Comparison of ENCODE assay signal across 1 cellular context in the genomic region with DNA sequence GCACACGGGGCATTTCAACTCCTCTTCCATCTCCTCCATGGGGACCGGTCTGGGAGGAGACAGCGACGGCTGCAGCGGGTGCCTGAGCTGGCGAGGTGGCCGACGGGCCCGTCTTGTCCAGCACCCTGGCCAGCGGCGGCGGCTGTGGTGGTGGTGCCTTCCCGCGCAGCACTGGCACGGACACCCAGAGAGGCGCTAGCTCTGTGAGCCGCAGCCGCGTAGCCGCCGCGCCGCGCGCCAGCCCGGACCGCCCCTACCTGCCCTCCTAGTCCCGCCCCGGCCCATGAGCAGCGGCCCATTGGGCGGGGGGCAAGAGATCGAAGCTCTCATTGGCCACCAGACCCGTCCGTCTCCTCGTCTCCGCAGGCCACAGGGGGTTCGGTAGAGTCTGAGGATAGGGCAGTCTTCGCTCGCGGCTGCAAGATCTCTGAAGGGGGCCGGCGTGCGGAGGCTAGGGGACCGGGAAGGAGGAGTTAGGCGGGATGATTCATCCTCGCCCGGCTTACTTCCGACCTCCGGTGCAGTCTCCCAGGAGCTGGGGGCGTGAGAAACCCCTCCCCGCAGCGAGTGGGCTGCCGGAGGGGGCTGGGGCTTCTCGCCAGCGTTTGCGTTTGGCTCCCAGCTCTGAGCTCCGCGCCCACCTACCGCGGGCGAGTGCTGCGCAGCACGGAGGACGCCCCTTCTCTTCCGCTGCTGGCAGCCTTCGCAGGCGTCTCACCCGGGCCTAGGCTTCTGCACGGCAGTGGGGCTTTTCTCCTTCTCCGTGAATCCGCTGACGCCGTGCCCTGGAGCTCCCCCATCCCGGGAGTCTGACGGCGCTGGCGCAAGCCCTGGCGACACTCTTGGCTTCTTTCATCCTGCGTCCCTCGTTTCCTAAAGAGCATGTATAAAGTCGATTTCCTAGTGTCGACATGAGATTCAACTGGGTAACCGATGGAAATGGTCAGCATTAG.
TF ChIP-seq lines count a peak whose summit lies in the region.

Gene TRIM9, minus strand, starts transcription at position 205 of the 953 bp plus-strand sequence. Its CDS starts 166 bp downstream, at position 39.

TF ChIP-seq in HepG2, 621 proteins besides CTCF, POLR2A, EP300 and RAD21 (continued from another document and continues in another):
- TF ChIP-seq GMEB1 (CRISPR knock-in tag; IDR thresholded peaks at IDR 0.05; ENCODE audit: borderline replicate concordance) (peak; percentile 44; the same call in 1 of the 2 replicates), E2F5 (CRISPR knock-in tag; conservative IDR thresholded peaks at IDR 0.05) (peak; percentile 65; the same call in 1 of the 2 replicates), ESRRA (CRISPR knock-in tag; IDR thresholded peaks at IDR 0.05; ENCODE audit: low read depth) (0 out of 2 replicates have a peak, but pooled peaks have one; percentile 29), ZNF30 (CRISPR knock-in tag; IDR thresholded peaks at IDR 0.05) (no peak), ARNT2 (CRISPR knock-in tag; IDR thresholded peaks at IDR 0.05; ENCODE audit: low read depth) (peak; percentile 37), SP2 (CRISPR knock-in tag; IDR thresholded peaks at IDR 0.05) (peak; percentile 95), ZNF263 (CRISPR knock-in tag; IDR thresholded peaks at IDR 0.05) (peak; percentile 1), ZNF598 (CRISPR knock-in tag; IDR thresholded peaks at IDR 0.05; ENCODE audit: borderline replicate concordance) (0 out of 2 replicates have a peak, but pooled peaks have one; percentile 18), ZNF563 (CRISPR knock-in tag; IDR thresholded peaks at IDR 0.05) (0 out of 2 replicates have a peak, but pooled peaks have one; percentile 24), ZNF724P (CRISPR knock-in tag; IDR thresholded peaks at IDR 0.05; ENCODE audit: borderline replicate concordance) (peak; percentile 78; the same call in 1 of the 2 replicates), ZNF546 (CRISPR knock-in tag; conservative IDR thresholded peaks at IDR 0.05) (peak; percentile 95), ZNF574 (CRISPR knock-in tag; IDR thresholded peaks at IDR 0.05) (peak; percentile 49), ZNF678 (CRISPR knock-in tag; IDR thresholded peaks at IDR 0.05) (peak; percentile 46; the same call in 1 of the 2 replicates), SCMH1 (CRISPR knock-in tag; IDR thresholded peaks at IDR 0.05; ENCODE audit: borderline replicate concordance) (no peak), ZMAT3 (CRISPR knock-in tag; conservative IDR thresholded peaks at IDR 0.05) (peak; percentile 28; the same call in 1 of the 2 replicates), FLYWCH1 (CRISPR knock-in tag; IDR thresholded peaks at IDR 0.05) (peak; percentile 58; the same call in 1 of the 2 replicates), MTF2 (CRISPR knock-in tag; IDR thresholded peaks at IDR 0.05; ENCODE audit: borderline replicate concordance) (0 out of 2 replicates have a peak, but pooled peaks have one; percentile 46), ZNF260 (CRISPR knock-in tag; IDR thresholded peaks at IDR 0.05; ENCODE audit: borderline replicate concordance, low read depth) (no peak), MXD4 (CRISPR knock-in tag; IDR thresholded peaks at IDR 0.05) (no peak), FOSL2 (CRISPR knock-in tag; IDR thresholded peaks at IDR 0.05) (peak; percentile 55), MXD1 (CRISPR knock-in tag; IDR thresholded peaks at IDR 0.05) (0 out of 2 replicates have a peak, but pooled peaks have one; percentile 54), RARA (CRISPR knock-in tag; IDR thresholded peaks at IDR 0.05) (0 out of 2 replicates have a peak, but pooled peaks have one; percentile 15)
- TF ChIP-seq, protein P1, sequence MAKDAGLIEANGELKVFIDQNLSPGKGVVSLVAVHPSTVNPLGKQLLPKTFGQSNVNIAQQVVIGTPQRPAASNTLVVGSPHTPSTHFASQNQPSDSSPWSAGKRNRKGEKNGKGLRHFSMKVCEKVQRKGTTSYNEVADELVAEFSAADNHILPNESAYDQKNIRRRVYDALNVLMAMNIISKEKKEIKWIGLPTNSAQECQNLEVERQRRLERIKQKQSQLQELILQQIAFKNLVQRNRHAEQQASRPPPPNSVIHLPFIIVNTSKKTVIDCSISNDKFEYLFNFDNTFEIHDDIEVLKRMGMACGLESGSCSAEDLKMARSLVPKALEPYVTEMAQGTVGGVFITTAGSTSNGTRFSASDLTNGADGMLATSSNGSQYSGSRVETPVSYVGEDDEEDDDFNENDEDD (CRISPR knock-in tag; IDR thresholded peaks at IDR 0.05; ENCODE audit: borderline replicate concordance) = peak; percentile 85
- TF ChIP-seq, protein P2, sequence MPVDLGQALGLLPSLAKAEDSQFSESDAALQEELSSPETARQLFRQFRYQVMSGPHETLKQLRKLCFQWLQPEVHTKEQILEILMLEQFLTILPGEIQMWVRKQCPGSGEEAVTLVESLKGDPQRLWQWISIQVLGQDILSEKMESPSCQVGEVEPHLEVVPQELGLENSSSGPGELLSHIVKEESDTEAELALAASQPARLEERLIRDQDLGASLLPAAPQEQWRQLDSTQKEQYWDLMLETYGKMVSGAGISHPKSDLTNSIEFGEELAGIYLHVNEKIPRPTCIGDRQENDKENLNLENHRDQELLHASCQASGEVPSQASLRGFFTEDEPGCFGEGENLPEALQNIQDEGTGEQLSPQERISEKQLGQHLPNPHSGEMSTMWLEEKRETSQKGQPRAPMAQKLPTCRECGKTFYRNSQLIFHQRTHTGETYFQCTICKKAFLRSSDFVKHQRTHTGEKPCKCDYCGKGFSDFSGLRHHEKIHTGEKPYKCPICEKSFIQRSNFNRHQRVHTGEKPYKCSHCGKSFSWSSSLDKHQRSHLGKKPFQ (CRISPR knock-in tag; IDR thresholded peaks at IDR 0.05; ENCODE audit: insufficient replicate concordance) = peak; percentile 24
- TF ChIP-seq, protein P3, sequence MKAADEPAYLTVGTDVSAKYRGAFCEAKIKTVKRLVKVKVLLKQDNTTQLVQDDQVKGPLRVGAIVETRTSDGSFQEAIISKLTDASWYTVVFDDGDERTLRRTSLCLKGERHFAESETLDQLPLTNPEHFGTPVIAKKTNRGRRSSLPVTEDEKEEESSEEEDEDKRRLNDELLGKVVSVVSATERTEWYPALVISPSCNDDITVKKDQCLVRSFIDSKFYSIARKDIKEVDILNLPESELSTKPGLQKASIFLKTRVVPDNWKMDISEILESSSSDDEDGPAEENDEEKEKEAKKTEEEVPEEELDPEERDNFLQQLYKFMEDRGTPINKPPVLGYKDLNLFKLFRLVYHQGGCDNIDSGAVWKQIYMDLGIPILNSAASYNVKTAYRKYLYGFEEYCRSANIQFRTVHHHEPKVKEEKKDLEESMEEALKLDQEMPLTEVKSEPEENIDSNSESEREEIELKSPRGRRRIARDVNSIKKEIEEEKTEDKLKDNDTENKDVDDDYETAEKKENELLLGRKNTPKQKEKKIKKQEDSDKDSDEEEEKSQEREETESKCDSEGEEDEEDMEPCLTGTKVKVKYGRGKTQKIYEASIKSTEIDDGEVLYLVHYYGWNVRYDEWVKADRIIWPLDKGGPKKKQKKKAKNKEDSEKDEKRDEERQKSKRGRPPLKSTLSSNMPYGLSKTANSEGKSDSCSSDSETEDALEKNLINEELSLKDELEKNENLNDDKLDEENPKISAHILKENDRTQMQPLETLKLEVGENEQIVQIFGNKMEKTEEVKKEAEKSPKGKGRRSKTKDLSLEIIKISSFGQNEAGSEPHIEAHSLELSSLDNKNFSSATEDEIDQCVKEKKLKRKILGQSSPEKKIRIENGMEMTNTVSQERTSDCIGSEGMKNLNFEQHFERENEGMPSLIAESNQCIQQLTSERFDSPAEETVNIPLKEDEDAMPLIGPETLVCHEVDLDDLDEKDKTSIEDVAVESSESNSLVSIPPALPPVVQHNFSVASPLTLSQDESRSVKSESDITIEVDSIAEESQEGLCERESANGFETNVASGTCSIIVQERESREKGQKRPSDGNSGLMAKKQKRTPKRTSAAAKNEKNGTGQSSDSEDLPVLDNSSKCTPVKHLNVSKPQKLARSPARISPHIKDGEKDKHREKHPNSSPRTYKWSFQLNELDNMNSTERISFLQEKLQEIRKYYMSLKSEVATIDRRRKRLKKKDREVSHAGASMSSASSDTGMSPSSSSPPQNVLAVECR (CRISPR knock-in tag; IDR thresholded peaks at IDR 0.05; ENCODE audit: borderline replicate concordance) = peak; percentile 35; the same call in 1 of the 2 replicates
- TF ChIP-seq, protein P4, sequence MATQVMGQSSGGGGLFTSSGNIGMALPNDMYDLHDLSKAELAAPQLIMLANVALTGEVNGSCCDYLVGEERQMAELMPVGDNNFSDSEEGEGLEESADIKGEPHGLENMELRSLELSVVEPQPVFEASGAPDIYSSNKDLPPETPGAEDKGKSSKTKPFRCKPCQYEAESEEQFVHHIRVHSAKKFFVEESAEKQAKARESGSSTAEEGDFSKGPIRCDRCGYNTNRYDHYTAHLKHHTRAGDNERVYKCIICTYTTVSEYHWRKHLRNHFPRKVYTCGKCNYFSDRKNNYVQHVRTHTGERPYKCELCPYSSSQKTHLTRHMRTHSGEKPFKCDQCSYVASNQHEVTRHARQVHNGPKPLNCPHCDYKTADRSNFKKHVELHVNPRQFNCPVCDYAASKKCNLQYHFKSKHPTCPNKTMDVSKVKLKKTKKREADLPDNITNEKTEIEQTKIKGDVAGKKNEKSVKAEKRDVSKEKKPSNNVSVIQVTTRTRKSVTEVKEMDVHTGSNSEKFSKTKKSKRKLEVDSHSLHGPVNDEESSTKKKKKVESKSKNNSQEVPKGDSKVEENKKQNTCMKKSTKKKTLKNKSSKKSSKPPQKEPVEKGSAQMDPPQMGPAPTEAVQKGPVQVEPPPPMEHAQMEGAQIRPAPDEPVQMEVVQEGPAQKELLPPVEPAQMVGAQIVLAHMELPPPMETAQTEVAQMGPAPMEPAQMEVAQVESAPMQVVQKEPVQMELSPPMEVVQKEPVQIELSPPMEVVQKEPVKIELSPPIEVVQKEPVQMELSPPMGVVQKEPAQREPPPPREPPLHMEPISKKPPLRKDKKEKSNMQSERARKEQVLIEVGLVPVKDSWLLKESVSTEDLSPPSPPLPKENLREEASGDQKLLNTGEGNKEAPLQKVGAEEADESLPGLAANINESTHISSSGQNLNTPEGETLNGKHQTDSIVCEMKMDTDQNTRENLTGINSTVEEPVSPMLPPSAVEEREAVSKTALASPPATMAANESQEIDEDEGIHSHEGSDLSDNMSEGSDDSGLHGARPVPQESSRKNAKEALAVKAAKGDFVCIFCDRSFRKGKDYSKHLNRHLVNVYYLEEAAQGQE (IDR thresholded peaks at IDR 0.05; ENCODE audit: borderline replicate concordance in 1 of 2, low read depth in 1 of 2, low read length in 2 of 2) = peak; percentile 81 to 93
